ENCODE assay signal across 8 cellular contexts in genomic region chr9:136991993-136992818, GRCh38. TPM values are rescaled to one million over a fixed set of nuclear protein-coding genes. Genes with fewer than 3 reads are reported as not detected.
DNase-seq lines count a peak whose midpoint lies in the region; ATAC-seq and TF ChIP-seq lines count a peak whose summit lies in the region.

TSS of gene PAXX (plus strand) at chr9:136992422. CDS start at chr9:136992444, 22 bp downstream.

- 1% methylated on average over 30 to 65 of the region's 92 CpGs for WGBS in lower leg skin, 2 donors

- peak within 1 kb of the TSS; percentile 82 for H3K4me3 ChIP-seq in BLaER1
- H3K4me3 ChIP-seq in dorsolateral prefrontal cortex, result peak within 1 kb of the TSS; percentile 57 to 99 (median 89)
- H3K4me3 ChIP-seq in lower leg skin (ENCODE audit: low read depth, poor library complexity, severe bottlenecking), result peak within 1 kb of the TSS; percentile 47

- H3K9me3 ChIP-seq in BLaER1, result no peaks in the 10 kb centered on the region

- H3K4me1 ChIP-seq in BLaER1, result peaks cover 48% of the 10 kb centered on the region

- H3K36me3 ChIP-seq in BLaER1, result peaks cover 15% of the 10 kb centered on the region

- DNase-seq in GM19238 (ENCODE audit: insufficient read length, low spot score) (peak; percentile 100), NCI-H748 (lab: John Stamatoyannopoulos, UW; ENCODE audit: unreplicated experiment) (peak; percentile 86), dorsolateral prefrontal cortex (peak; percentile 85 to 96 (median 92)), lower leg skin (ENCODE audit: low spot score in 2 of 2) (peak; percentile 86 to 98)
- DNase-seq in activated CD4-positive, alpha-beta T cell treated with anti-CD3 and anti-CD28 coated beads, Interleukin-2, amount 50 U/mL, for 48 hours, result peak; percentile 96
- peak; percentile 90 to 97 for DNase-seq in stimulated activated CD4-positive, alpha-beta T cell treated with anti-CD3 and anti-CD28 coated beads, Interleukin-4, amount 100 ng/mL, for 4 hours

- peak; percentile 64 for ATAC-seq in HG03439 (IDR thresholded peaks at IDR 0.05; ENCODE audit: unreplicated experiment)

- no peak for TF ChIP-seq POLR2A in lower leg skin (IDR thresholded peaks at IDR 0.05)

- peak within 1 kb of the TSS; percentile 89 for H3K9ac ChIP-seq in BLaER1

- TF ChIP-seq CTCF in dorsolateral prefrontal cortex (IDR thresholded peaks at IDR 0.05 in 54 of 56, conservative IDR thresholded peaks at IDR 0.05 in 2 of 56; ENCODE audit: low read depth in 1 of 56, partially characterized antibody in 56 of 56), result peak in 2 of 56 donors; percentile 23 to 25
- no peak for TF ChIP-seq CTCF in lower leg skin (IDR thresholded peaks at IDR 0.05)

- intact Hi-C loops in dorsolateral prefrontal cortex (cut with DNase I), result no loop called here
- intact Hi-C loops in lower leg skin (cut with DNase I; ENCODE audit: low total_unique reads), result no loop called here

- peak within 1 kb of the TSS; percentile 99 for H3K4me2 ChIP-seq in BLaER1

- peaks cover 24% of the 10 kb centered on the region for H4K20me1 ChIP-seq in BLaER1

- H3K27ac ChIP-seq in BLaER1, result peak within 1 kb of the TSS; percentile 87
- peak within 1 kb of the TSS in 51 of 59 donors; percentile 1 to 87 (median 68) for H3K27ac ChIP-seq in dorsolateral prefrontal cortex

- peaks cover 1% of the 10 kb centered on the region for H3K27me3 ChIP-seq in BLaER1
- H3K27me3 ChIP-seq in dorsolateral prefrontal cortex, result no peaks in the 10 kb centered on the region

RNA-seq across cellular contexts. Expression of gene PAXX, which starts in this region (rescaled TPM):
- 10 to 100 TPM; 30.9 to 76.1 (median 46.1) TPM for total RNA-seq in dorsolateral prefrontal cortex
- total RNA-seq in lower leg skin, result 10 to 100 TPM; 38.7 to 75.8 (median 58.2) TPM

Comparison
In these comparisons a context has a peak if more than half of its experiments do, and no peak if none do; other contexts are left out.
1. Peak in every context shown above with its lines: DNase-seq, ATAC-seq, H3K4me3 ChIP-seq and H3K27ac ChIP-seq.